In the genomic region with DNA sequence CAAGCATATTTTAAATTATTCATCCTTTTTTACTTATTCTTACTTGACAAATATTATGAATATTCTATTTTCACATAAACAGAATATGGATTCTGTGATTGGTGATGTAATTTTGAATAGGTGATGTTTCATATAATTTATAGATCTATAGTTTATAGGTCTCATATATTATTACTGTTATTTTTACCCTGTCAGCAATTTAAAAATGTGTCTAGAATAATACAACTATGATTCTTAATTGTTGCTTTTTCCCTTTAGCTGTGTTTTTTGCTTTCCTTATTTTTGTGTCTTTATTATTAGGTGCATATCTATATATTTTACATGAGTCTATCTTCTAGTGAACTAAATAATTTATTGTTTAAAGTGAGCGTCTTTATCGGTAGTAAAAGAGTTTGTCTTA, we compare ENCODE assay signal across 33 cellular contexts.
"Had no signal": no experiment of that assay in that cellular context is flagged by ENCODE, and none has a peak within 500 bp of the region (broad histone marks: within the 10 kb centered on the region; RNA-seq: fewer than 3 reads in every experiment).

No MANE protein-coding gene starts in this region.

- DNase-seq: naive thymus-derived CD8-positive, alpha-beta T cell; nephron progenitor cell; nucleus accumbens; ovary; posterior cingulate gyrus; psoas muscle; right cardiac atrium; spleen; stimulated activated CD4-positive, alpha-beta T cell treated with anti-CD3 and anti-CD28 coated beads, Interleukin-12 subunit alpha, Interleukin-12 subunit beta, amount 100 ng/mL, for 4 hours; stimulated activated CD4-positive, alpha-beta T cell treated with anti-CD3 and anti-CD28 coated beads, Interleukin-1b, Interleukin-23, amount 100 ng/mL, for 48 hours; stimulated activated CD4-positive, alpha-beta T cell treated with anti-CD3 and anti-CD28 coated beads, Interleukin-4, amount 100 ng/mL, for 1 hour; stimulated activated CD4-positive, alpha-beta T cell treated with anti-CD3 and anti-CD28 coated beads, Interleukin-4, amount 100 ng/mL, for 4 hours; stimulated activated CD8-positive, alpha-beta memory T cell treated with anti-CD3 and anti-CD28 coated beads, Interleukin-4, amount 100 ng/mL, for 48 hours; stimulated activated naive CD4-positive, alpha-beta T cell; stimulated activated naive CD8-positive, alpha-beta T cell treated with anti-CD3 and anti-CD28 coated beads, Interleukin-15, amount 100 ng/mL, for 72 hours; stimulated activated naive CD8-positive, alpha-beta T cell treated with anti-CD3 and anti-CD28 coated beads, Interleukin-15, Interleukin-2, amounts not matched to agents 100 U/mL and 50 U/mL, for 24 hours; substantia nigra; testis; tibial artery; transverse colon; upper lobe of right lung; uterus had no signal

- H3K9ac ChIP-seq: parathyroid adenoma had no signal

- H2AFZ ChIP-seq: parathyroid adenoma had no signal

- H3K4me1 Mint-ChIP-seq: naive thymus-derived CD8-positive, alpha-beta T cell; nephron progenitor cell; stimulated activated memory B cell treated with anti-CD40 and anti-IgM and Interleukin-4, amounts not matched to agents 10 μg/mL and 1 μg/mL and 100 μg/mL, for 72 hours; stimulated activated naive CD8-positive, alpha-beta T cell treated with anti-CD3 and anti-CD28 coated beads, Interleukin-15, amount 100 ng/mL, for 72 hours had no signal

- H3K27ac Mint-ChIP-seq: naive thymus-derived CD8-positive, alpha-beta T cell; natural killer cell treated with Interleukin-12 subunit alpha and Interleukin-12 subunit beta and Interleukin-15 and Interleukin-18, amount 100 ng/mL, for 72 hours; nephron progenitor cell; progenitor cell of endocrine pancreas; stimulated activated memory B cell treated with anti-CD40 and anti-IgM and Interleukin-4, amounts not matched to agents 10 μg/mL and 1 μg/mL and 100 μg/mL, for 72 hours; stimulated activated naive CD8-positive, alpha-beta T cell treated with anti-CD3 and anti-CD28 coated beads, Interleukin-15, amount 100 ng/mL, for 72 hours; type B pancreatic cell had no signal

- H3K4me3 ChIP-seq: ovary, psoas muscle, skin epidermis, smooth muscle cell, spleen, suprapubic skin, testis, tibial artery, transverse colon, upper lobe of right lung, uterus had no signal

- H3K36me3 Mint-ChIP-seq: stimulated activated memory B cell treated with anti-CD40 and anti-IgM and Interleukin-4, amounts not matched to agents 10 μg/mL and 1 μg/mL and 100 μg/mL, for 72 hours had no signal

- H3K4me2 ChIP-seq: smooth muscle cell had no signal

- H3K4me1 ChIP-seq: parathyroid adenoma, psoas muscle, spleen, suprapubic skin, testis, tibial artery, transverse colon, upper lobe of right lung, uterus had no signal

- H3K36me3 ChIP-seq: neutrophil, ovary, spleen, suprapubic skin, tibial artery, upper lobe of right lung, uterus had no signal

- H3K27ac ChIP-seq: neutrophil, ovary, parathyroid adenoma, psoas muscle, skin epidermis, spleen, suprapubic skin, testis, tibial artery, transverse colon, upper lobe of right lung, uterus had no signal

- ATAC-seq: naive thymus-derived CD8-positive, alpha-beta T cell; natural killer cell treated with Interleukin-12 subunit alpha and Interleukin-12 subunit beta and Interleukin-15 and Interleukin-18, amount 100 ng/mL, for 72 hours; psoas muscle; right cardiac atrium; sciatic nerve; stimulated activated memory B cell treated with anti-CD40 and anti-IgM and Interleukin-4, amounts not matched to agents 10 μg/mL and 1 μg/mL and 100 μg/mL, for 72 hours; stimulated activated naive CD8-positive, alpha-beta T cell treated with anti-CD3 and anti-CD28 coated beads, Interleukin-15, amount 100 ng/mL, for 72 hours; stimulated activated naive CD8-positive, alpha-beta T cell treated with anti-CD3 and anti-CD28 coated beads, Interleukin-15, Interleukin-2, amounts not matched to agents 100 U/mL and 50 U/mL, for 24 hours; upper lobe of right lung had no signal

- H3K27me3 Mint-ChIP-seq: naive thymus-derived CD8-positive, alpha-beta T cell; natural killer cell treated with Interleukin-12 subunit alpha and Interleukin-12 subunit beta and Interleukin-15 and Interleukin-18, amount 100 ng/mL, for 72 hours; progenitor cell of endocrine pancreas; stimulated activated memory B cell treated with anti-CD40 and anti-IgM and Interleukin-4, amounts not matched to agents 10 μg/mL and 1 μg/mL and 100 μg/mL, for 72 hours; stimulated activated naive CD8-positive, alpha-beta T cell treated with anti-CD3 and anti-CD28 coated beads, Interleukin-15, amount 100 ng/mL, for 72 hours; type B pancreatic cell had no signal

- H3K9me3 ChIP-seq: neutrophil, ovary, testis, uterus had no signal

- H3K27me3 ChIP-seq: neutrophil, ovary, spleen, suprapubic skin, testis, tibial artery, transverse colon, upper lobe of right lung, uterus had no signal

- H3K4me3 Mint-ChIP-seq: naive thymus-derived CD8-positive, alpha-beta T cell; natural killer cell treated with Interleukin-12 subunit alpha and Interleukin-12 subunit beta and Interleukin-15 and Interleukin-18, amount 100 ng/mL, for 72 hours; nephron progenitor cell; neural crest cell; stimulated activated memory B cell treated with anti-CD40 and anti-IgM and Interleukin-4, amounts not matched to agents 10 μg/mL and 1 μg/mL and 100 μg/mL, for 72 hours; stimulated activated naive CD8-positive, alpha-beta T cell treated with anti-CD3 and anti-CD28 coated beads, Interleukin-15, amount 100 ng/mL, for 72 hours; type B pancreatic cell had no signal
